Comparison of ENCODE assay signal across 12 cellular contexts in genomic region chr2:148969585-148970180, GRCh38.
"Had no signal": no experiment of that assay in that cellular context is flagged by ENCODE, and none has a peak within 500 bp of the region (broad histone marks: within the 10 kb centered on the region; RNA-seq: fewer than 3 reads in every experiment).

No MANE protein-coding gene starts in this region.

- DNase-seq: activated CD4-positive, alpha-beta T cell treated with anti-CD3 and anti-CD28 coated beads for 1 hour; activated CD4-positive, alpha-beta T cell treated with anti-CD3 and anti-CD28 coated beads, Interleukin-2, amount 50 U/mL, for 4 hours; anterior cingulate cortex; heart left ventricle; kidney glomerular epithelial cell; left ventricle myocardium superior; naive B cell; stimulated activated CD4-positive, alpha-beta T cell treated with anti-CD3 and anti-CD28 coated beads, Interleukin-1b, Interleukin-23, amount 100 ng/mL, for 48 hours; stimulated activated naive CD4-positive, alpha-beta T cell treated with Interleukin-2 at 50 U/mL for 16 hours; SW 1271; tibial artery; WERI-Rb-1 had no signal

- ATAC-seq: heart left ventricle, left ventricle myocardium superior had no signal
